In the genomic region with DNA sequence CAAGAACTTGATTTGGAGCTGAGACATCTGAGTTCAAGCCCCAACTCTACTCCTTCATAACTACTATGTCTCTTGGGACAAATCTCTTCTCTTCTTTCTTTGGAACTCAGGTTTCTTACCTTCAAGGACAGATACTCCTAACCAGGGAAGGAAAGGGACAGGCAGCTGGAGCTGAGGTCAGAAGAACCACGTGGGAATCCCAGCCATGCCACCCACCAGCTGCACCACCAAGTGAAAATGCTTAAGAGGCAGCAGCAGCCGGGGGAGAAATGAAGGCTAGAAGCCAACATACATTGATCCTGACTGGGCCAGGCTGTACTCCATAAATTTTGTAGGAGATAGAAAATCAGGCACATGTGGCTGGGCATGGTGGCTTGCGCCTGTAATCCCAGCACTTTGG, we compare ENCODE assay signal across 35 cellular contexts. TPM values are rescaled to one million over a fixed set of nuclear protein-coding genes. Genes with fewer than 3 reads are reported as not detected.
"Had no signal": no experiment of that assay in that cellular context is flagged by ENCODE, and none has a peak within 500 bp of the region (broad histone marks: within the 10 kb centered on the region; RNA-seq: fewer than 3 reads in every experiment).

No MANE protein-coding gene starts in this region.

- H3K36me3 Mint-ChIP-seq: activated naive CD8-positive, alpha-beta T cell had no signal

- ATAC-seq: activated CD8-positive, alpha-beta T cell treated with anti-CD3 and anti-CD28 coated beads for 36 hours; activated T-cell treated with anti-CD3 and anti-CD28 coated beads, Interleukin-2, amount 50 U/mL, for 4 hours; activated T-helper 17 cell treated with anti-CD3 and anti-CD28 coated beads, Interleukin-2, amount 50 U/mL, for 72 hours; foreskin keratinocyte; gastroesophageal sphincter; heart right ventricle had no signal

- H3K27me3 ChIP-seq: brain microvascular endothelial cell, dorsolateral prefrontal cortex, esophagus muscularis mucosa, foreskin keratinocyte, gastroesophageal sphincter, heart right ventricle had no signal

- H3K4me3 ChIP-seq: coronary artery, dorsolateral prefrontal cortex, esophagus muscularis mucosa, gastroesophageal sphincter, heart right ventricle had no signal

- H3K4me3 Mint-ChIP-seq: activated CD8-positive, alpha-beta T cell treated with anti-CD3 and anti-CD28 coated beads for 36 hours; activated naive CD8-positive, alpha-beta T cell; activated T-cell treated with anti-CD3 and anti-CD28 coated beads, Interleukin-2, amount 50 U/mL, for 4 hours; activated T-helper 17 cell treated with anti-CD3 and anti-CD28 coated beads, Interleukin-2, amount 50 U/mL, for 72 hours; central memory CD8-positive, alpha-beta T cell; dendritic cell treated with granulocyte-macrophage colony-stimulating factor and Interleukin-4, amounts not matched to agents 40 ng/mL and 50 ng/mL, for 4 days had no signal

- H3K27ac ChIP-seq: brain microvascular endothelial cell, coronary artery, dorsolateral prefrontal cortex, esophagus muscularis mucosa, foreskin keratinocyte, gastroesophageal sphincter, heart right ventricle had no signal

- H3K4me1 Mint-ChIP-seq: activated T-helper 17 cell treated with anti-CD3 and anti-CD28 coated beads, Interleukin-2, amount 50 U/mL, for 72 hours; central memory CD8-positive, alpha-beta T cell had no signal

- H3K4me1 ChIP-seq: esophagus muscularis mucosa, foreskin keratinocyte, gastroesophageal sphincter, heart right ventricle had no signal

- H3K27me3 Mint-ChIP-seq: activated CD8-positive, alpha-beta T cell treated with anti-CD3 and anti-CD28 coated beads for 36 hours; activated naive CD8-positive, alpha-beta T cell; activated T-helper 17 cell treated with anti-CD3 and anti-CD28 coated beads, Interleukin-2, amount 50 U/mL, for 72 hours; central memory CD8-positive, alpha-beta T cell; dendritic cell treated with granulocyte-macrophage colony-stimulating factor and Interleukin-4, amounts not matched to agents 40 ng/mL and 50 ng/mL, for 4 days had no signal

- H3K36me3 ChIP-seq: brain microvascular endothelial cell, esophagus muscularis mucosa, gastroesophageal sphincter, heart right ventricle had no signal

- DNase-seq: activated CD4-positive, alpha-beta T cell treated with anti-CD3 and anti-CD28 coated beads for 4 hours; activated CD4-positive, alpha-beta T cell treated with anti-CD3 and anti-CD28 coated beads, Interleukin-2, amount 50 U/mL, for 1 hour; activated CD4-positive, alpha-beta T cell treated with anti-CD3 and anti-CD28 coated beads, Interleukin-2, amount 50 U/mL, for 48 hours; activated CD4-positive, CD25-positive, alpha-beta regulatory T cell; activated CD4-positive, CD25-positive, alpha-beta regulatory T cell treated with anti-CD3 and anti-CD28 coated beads, Interleukin-2, amount 50 U/mL, for 72 hours; activated CD8-positive, alpha-beta memory T cell treated with anti-CD3 and anti-CD28 coated beads for 24 hours; activated CD8-positive, alpha-beta T cell treated with anti-CD3 and anti-CD28 coated beads for 36 hours; activated effector memory CD4-positive, alpha-beta T cell treated with Interleukin-2 at 50 U/mL for 16 hours; activated gamma-delta T cell treated with Interleukin-2 at 50 U/mL for 16 hours; activated naive CD4-positive, alpha-beta T cell treated with anti-CD3 and anti-CD28 coated beads, Interleukin-2, amount 50 U/mL, for 16 hours; activated naive CD4-positive, alpha-beta T cell treated with Interleukin-2 at 50 U/mL for 16 hours; activated T-cell treated with anti-CD3 and anti-CD28 coated beads, Interleukin-2, amount 50 U/mL, for 4 hours; amniotic stem cell; anterior cingulate cortex; brain microvascular endothelial cell; dorsolateral prefrontal cortex; effector memory CD4-positive, alpha-beta T cell; erythroblast; foreskin keratinocyte; heart right ventricle; T-helper 2 cell had no signal

- H3K9me3 Mint-ChIP-seq: activated CD8-positive, alpha-beta T cell treated with anti-CD3 and anti-CD28 coated beads for 36 hours; activated T-cell treated with anti-CD3 and anti-CD28 coated beads, Interleukin-2, amount 50 U/mL, for 4 hours; activated T-helper 17 cell treated with anti-CD3 and anti-CD28 coated beads, Interleukin-2, amount 50 U/mL, for 72 hours; central memory CD8-positive, alpha-beta T cell; dendritic cell treated with granulocyte-macrophage colony-stimulating factor and Interleukin-4, amounts not matched to agents 40 ng/mL and 50 ng/mL, for 4 days had no signal

- H3K27ac Mint-ChIP-seq: activated CD8-positive, alpha-beta T cell treated with anti-CD3 and anti-CD28 coated beads for 36 hours; activated naive CD8-positive, alpha-beta T cell; activated T-helper 17 cell treated with anti-CD3 and anti-CD28 coated beads, Interleukin-2, amount 50 U/mL, for 72 hours; dendritic cell treated with granulocyte-macrophage colony-stimulating factor and Interleukin-4, amounts not matched to agents 40 ng/mL and 50 ng/mL, for 4 days had no signal

- H3K9me3 ChIP-seq: esophagus muscularis mucosa, gastroesophageal sphincter had no signal

RNA-seq across cellular contexts. Expression of gene OR5C1, which starts 9.6 kb away (rescaled TPM):
- total RNA-seq: activated CD8-positive, alpha-beta T cell treated with anti-CD3 and anti-CD28 coated beads for 36 hours; activated T-cell treated with anti-CD3 and anti-CD28 coated beads, Interleukin-2, amount 50 U/mL, for 4 hours; activated T-helper 17 cell treated with anti-CD3 and anti-CD28 coated beads, Interleukin-2, amount 50 U/mL, for 72 hours; astrocyte; bronchial epithelial cell; cardiac septum; cerebellum; dorsolateral prefrontal cortex; esophagus muscularis mucosa; foreskin keratinocyte; gastroesophageal sphincter; glomerular endothelial cell; heart right ventricle; T-helper 1 cell treated with Interleukin-12 subunit alpha and Interleukin-12 subunit beta and Interleukin-4 antibody, amounts not matched to agents 30 ng/mL and 1 ng/mL, for 36 hours had no signal
- polyA plus RNA-seq: foreskin keratinocyte, heart right ventricle had no signal

RNA-seq across cellular contexts. Expression of gene OR1K1, which starts 20.7 kb away (rescaled TPM):
- total RNA-seq: activated CD8-positive, alpha-beta T cell treated with anti-CD3 and anti-CD28 coated beads for 36 hours; activated T-cell treated with anti-CD3 and anti-CD28 coated beads, Interleukin-2, amount 50 U/mL, for 4 hours; activated T-helper 17 cell treated with anti-CD3 and anti-CD28 coated beads, Interleukin-2, amount 50 U/mL, for 72 hours; astrocyte; bronchial epithelial cell; cardiac septum; cerebellum; dorsolateral prefrontal cortex; esophagus muscularis mucosa; foreskin keratinocyte; gastroesophageal sphincter; glomerular endothelial cell; heart right ventricle; T-helper 1 cell treated with Interleukin-12 subunit alpha and Interleukin-12 subunit beta and Interleukin-4 antibody, amounts not matched to agents 30 ng/mL and 1 ng/mL, for 36 hours had no signal
- polyA plus RNA-seq: adipose tissue, foreskin keratinocyte, heart right ventricle had no signal

RNA-seq across cellular contexts. Expression of gene OR1L6, which starts 37.1 kb away (rescaled TPM):
- total RNA-seq: activated CD8-positive, alpha-beta T cell treated with anti-CD3 and anti-CD28 coated beads for 36 hours; activated T-cell treated with anti-CD3 and anti-CD28 coated beads, Interleukin-2, amount 50 U/mL, for 4 hours; activated T-helper 17 cell treated with anti-CD3 and anti-CD28 coated beads, Interleukin-2, amount 50 U/mL, for 72 hours; astrocyte; bronchial epithelial cell; cardiac septum; cerebellum; dorsolateral prefrontal cortex; esophagus muscularis mucosa; foreskin keratinocyte; gastroesophageal sphincter; glomerular endothelial cell; heart right ventricle; T-helper 1 cell treated with Interleukin-12 subunit alpha and Interleukin-12 subunit beta and Interleukin-4 antibody, amounts not matched to agents 30 ng/mL and 1 ng/mL, for 36 hours had no signal
- polyA plus RNA-seq: adipose tissue, foreskin keratinocyte, heart right ventricle had no signal

RNA-seq across cellular contexts. Expression of gene OR1L4, which starts 55.4 kb away (rescaled TPM):
- total RNA-seq: activated CD8-positive, alpha-beta T cell treated with anti-CD3 and anti-CD28 coated beads for 36 hours; activated T-cell treated with anti-CD3 and anti-CD28 coated beads, Interleukin-2, amount 50 U/mL, for 4 hours; activated T-helper 17 cell treated with anti-CD3 and anti-CD28 coated beads, Interleukin-2, amount 50 U/mL, for 72 hours; astrocyte; bronchial epithelial cell; cardiac septum; cerebellum; dorsolateral prefrontal cortex; esophagus muscularis mucosa; foreskin keratinocyte; gastroesophageal sphincter; glomerular endothelial cell; heart right ventricle; T-helper 1 cell treated with Interleukin-12 subunit alpha and Interleukin-12 subunit beta and Interleukin-4 antibody, amounts not matched to agents 30 ng/mL and 1 ng/mL, for 36 hours had no signal
- polyA plus RNA-seq: adipose tissue, foreskin keratinocyte, heart right ventricle had no signal
